8 cellular contexts compared by ENCODE assay signal in genomic region chr2:15159751-15160177, GRCh38.
DNase-seq lines count a peak whose midpoint lies in the region; ATAC-seq and TF ChIP-seq lines count a peak whose summit lies in the region.

No MANE protein-coding gene starts in this region.

- no peak for ATAC-seq in activated CD4-positive, CD25-positive, alpha-beta regulatory T cell treated with anti-CD3 and anti-CD28 coated beads, Interleukin-2, amount 50 U/mL, for 24 hours
- ATAC-seq in omental fat pad (ENCODE audit: low FRiP score), result no peak

- TF ChIP-seq CTCF in fibroblast of the aortic adventitia (IDR thresholded peaks at IDR 0.05; ENCODE audit: insufficient read depth, low read length) (peak; percentile 65), smooth muscle cell (IDR thresholded peaks at IDR 0.05; ENCODE audit: borderline replicate concordance, insufficient read depth, poor library complexity, severe bottlenecking) (peak; percentile 53), omental fat pad (IDR thresholded peaks at IDR 0.05) (no peak)

- no peaks in the 10 kb centered on the region for H3K9me3 ChIP-seq in Karpas-422 (ENCODE audit: low read length)
- no peaks in the 10 kb centered on the region for H3K9me3 ChIP-seq in smooth muscle cell (replicated peaks; ENCODE audit: low read depth)

- H3K9ac ChIP-seq in Karpas-422 (ENCODE audit: low read length), result no peak overlapping the region
- H3K9ac ChIP-seq in smooth muscle cell (ENCODE audit: low read depth), result no peak overlapping the region

- H3K36me3 ChIP-seq in Karpas-422 (ENCODE audit: insufficient read depth, low read length), result no peaks in the 10 kb centered on the region
- H3K36me3 ChIP-seq in smooth muscle cell (ENCODE audit: low read depth), result no peaks in the 10 kb centered on the region

- peak; percentile 56 for DNase-seq in SIG-M5 treated with dmso at 0.1 percent for 504 hours (lab: John Stamatoyannopoulos, UW; ENCODE audit: unreplicated experiment)
- DNase-seq in SIG-M5 (lab: John Stamatoyannopoulos, UW), result no peak
- peak; percentile 83 for DNase-seq in Karpas-422
- DNase-seq in SHP77 treated with DMSO at 0.1 percent for 48 hours (lab: John Stamatoyannopoulos, UW), result peak; percentile 45
- DNase-seq in fibroblast of the aortic adventitia (ENCODE audit: low read depth), result peak; percentile 70
- no peak for DNase-seq in smooth muscle cell (lab: John Stamatoyannopoulos, UW; ENCODE audit: unreplicated experiment)
- no peak for DNase-seq in omental fat pad (ENCODE audit: low spot score)

- H3K4me1 ChIP-seq in Karpas-422 (ENCODE audit: low read length) (peaks cover 19% of the 10 kb centered on the region), smooth muscle cell (ENCODE audit: low read depth) (peaks cover 14% of the 10 kb centered on the region)

- H3K4me2 ChIP-seq in Karpas-422 (ENCODE audit: low read depth, low read length, poor library complexity, severe bottlenecking) (no peak overlapping the region), smooth muscle cell (no peak overlapping the region)

- no peaks in the 10 kb centered on the region for H3K27me3 ChIP-seq in Karpas-422 (ENCODE audit: low read length)
- H3K27me3 ChIP-seq in smooth muscle cell (ENCODE audit: low read depth), result no peaks in the 10 kb centered on the region

- 29% methylated on average over 3 of the region's 3 CpGs for WGBS in smooth muscle cell (ENCODE audit: low lambda C conversion rate)

- no peak overlapping the region for H2AFZ ChIP-seq in Karpas-422 (ENCODE audit: low read length)
- no peak overlapping the region for H2AFZ ChIP-seq in smooth muscle cell (ENCODE audit: low read depth)

- H3K27ac ChIP-seq in Karpas-422 (ENCODE audit: low read length) (no peak overlapping the region), smooth muscle cell (ENCODE audit: low read depth) (peak overlapping the region; percentile 37)

- H4K20me1 ChIP-seq in Karpas-422 (ENCODE audit: insufficient read depth, low read depth, low read length) (no peaks in the 10 kb centered on the region), smooth muscle cell (ENCODE audit: low read depth) (no peaks in the 10 kb centered on the region)

- H3K4me3 ChIP-seq in Karpas-422 (ENCODE audit: low read length), result no peak overlapping the region
- H3K4me3 ChIP-seq in fibroblast of the aortic adventitia (ENCODE audit: low read depth, low read length), result no peak overlapping the region
- H3K4me3 ChIP-seq in smooth muscle cell, result no peak overlapping the region

- no peaks in the 10 kb centered on the region for H3F3A ChIP-seq in smooth muscle cell (ENCODE audit: low read depth)

- H3K79me2 ChIP-seq in Karpas-422 (ENCODE audit: low read length), result no peaks in the 10 kb centered on the region
- H3K79me2 ChIP-seq in smooth muscle cell (ENCODE audit: low read depth), result no peaks in the 10 kb centered on the region

- H3K9me2 ChIP-seq in Karpas-422 (replicated peaks; ENCODE audit: insufficient read depth, low read length), result no peaks in the 10 kb centered on the region

Comparison
In these comparisons a context has a peak if more than half of its experiments do, and no peak if none do; other contexts are left out.
1. DNase-seq: peak in SIG-M5 treated with dmso at 0.1 percent for 504 hours (single experiment), Karpas-422 (single experiment), SHP77 treated with DMSO at 0.1 percent for 48 hours (single experiment) and fibroblast of the aortic adventitia (single experiment); none in SIG-M5 (single experiment), smooth muscle cell (single experiment) and omental fat pad (single experiment).
2. CTCF ChIP-seq: peak in fibroblast of the aortic adventitia (single experiment) and smooth muscle cell (single experiment); none in omental fat pad (0 of 3).